ENCODE assay signal across 19 cellular contexts in the genomic region with DNA sequence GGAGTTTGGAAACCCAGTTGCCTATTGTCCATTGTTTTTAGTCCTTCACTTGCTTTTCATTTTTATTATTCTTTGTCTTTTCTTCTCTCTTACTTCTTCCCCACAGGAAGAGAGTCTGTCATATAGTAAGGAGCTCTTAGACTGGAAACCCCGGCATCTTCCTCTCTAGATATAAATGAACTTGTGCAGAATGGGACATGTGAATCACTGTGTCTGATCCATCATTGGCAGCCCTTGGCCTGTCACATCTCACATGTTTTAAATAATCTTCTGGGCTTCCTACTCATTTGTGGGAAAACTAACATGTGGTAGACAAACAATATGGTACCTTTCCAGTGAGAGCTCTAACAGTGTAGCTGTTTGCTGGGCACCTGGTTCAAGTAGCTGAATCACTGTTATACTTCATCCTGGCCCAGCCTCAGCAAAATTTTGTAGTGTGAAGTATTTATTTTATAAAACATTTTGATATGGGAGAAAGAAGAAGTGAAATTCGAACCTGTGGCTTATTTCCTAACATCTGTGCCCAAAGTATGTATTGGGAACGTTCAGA.
A peak's percentile ranks its signal among the peaks of the same experiment; 100 is the strongest.
DNase-seq lines count a peak whose midpoint lies in the region; ATAC-seq and TF ChIP-seq lines count a peak whose summit lies in the region.
"Had no signal": no experiment of that assay in that cellular context is flagged by ENCODE, and none has a peak within 500 bp of the region (broad histone marks: within the 10 kb centered on the region; RNA-seq: fewer than 3 reads in every experiment).

No MANE protein-coding gene starts in this region.

- no peak overlapping the region for H3K56ac ChIP-seq in H9 (ENCODE audit: insufficient read length, low read depth, low read length)

- no peaks in the 10 kb centered on the region for H3K27me3 ChIP-seq in H9 (ENCODE audit: insufficient read depth, low read length)
- H3K27me3 ChIP-seq: cardiac muscle cell, thyroid gland had no signal

- H3K79me1 ChIP-seq in H9 (ENCODE audit: insufficient read depth, low read depth, low read length, poor library complexity, severe bottlenecking): no peaks in the 10 kb centered on the region

- no peak overlapping the region for H4K5ac ChIP-seq in H9 (ENCODE audit: insufficient read length, low read depth, low read length)

- H3K23ac ChIP-seq in H9 (ENCODE audit: insufficient read length, low read depth, low read length): no peak overlapping the region

- ATAC-seq in left lobe of liver: no peak
- ATAC-seq: CD8-positive, alpha-beta T cell; HepG2; PC-3; T-cell had no signal

- no peak overlapping the region for H4K91ac ChIP-seq in H9 (ENCODE audit: insufficient read length, low read depth, low read length)

- no peak overlapping the region for H2BK12ac ChIP-seq in H9 (ENCODE audit: insufficient read length, low read depth, low read length)

- H3K4me1 ChIP-seq in H9 (ENCODE audit: insufficient read depth, low read length): no peaks in the 10 kb centered on the region; the same call in 1 of the 2 replicates

- no peaks in the 10 kb centered on the region for H3K23me2 ChIP-seq in H9 (ENCODE audit: insufficient read length, low read depth, low read length, poor library complexity, severe bottlenecking)

- DNase-seq in COLO829 (ENCODE audit: low spot score) (peak; percentile 12), H9 (no peak), amniotic epithelial cell (ENCODE audit: low read depth) (peak; percentile 25), lung microvascular endothelial cell (ENCODE audit: low read depth in 2 of 2) (peak; percentile 6 to 76), NCI-H1092 treated with DMSO at 0.1 percent for 48 hours (lab: John Stamatoyannopoulos, UW) (no peak), left lobe of liver (ENCODE audit: low spot score) (no peak), H4 (ENCODE audit: low spot score) (no peak)
- DNase-seq: CD8-positive, alpha-beta T cell; erythroblast; HFFc6; NCI-H1436 treated with DMSO at 0.1 percent for 48 hours; PC-3; SHP77 treated with DMSO at 0.1 percent for 48 hours; T-cell; thyroid gland had no signal

- peak overlapping the region; percentile 30 for H3T11ph ChIP-seq in H9 (ENCODE audit: low read length)

- H3K9me3 ChIP-seq in H9 (ENCODE audit: control insufficient read depth, low read depth, low read length): no peaks in the 10 kb centered on the region
- H3K9me3 ChIP-seq: thyroid gland had no signal

- no peaks in the 10 kb centered on the region for H4K20me1 ChIP-seq in H9 (ENCODE audit: control insufficient read depth, insufficient read depth, insufficient read length)

- peaks cover 38 to 43% of the 10 kb centered on the region in 2 experiments for H3K4me1 Mint-ChIP-seq in H9

- H3K9ac ChIP-seq in H9 (ENCODE audit: extremely low read depth, insufficient read length, low read length): no peak overlapping the region

- no peak overlapping the region for H2AK5ac ChIP-seq in H9 (ENCODE audit: insufficient read length, low read length)

- H3K27ac ChIP-seq in H9 (ENCODE audit: insufficient read length, low read depth, low read length): no peak overlapping the region
- H3K27ac ChIP-seq: cardiac muscle cell, thyroid gland had no signal

- no peak overlapping the region for H3K4me3 Mint-ChIP-seq in H9
- H3K4me3 Mint-ChIP-seq: CD8-positive, alpha-beta T cell; HFFc6; stimulated activated memory B cell treated with anti-CD40 and anti-IgM and Interleukin-4, amounts not matched to agents 10 μg/mL and 1 μg/mL and 100 μg/mL, for 72 hours; T-cell had no signal

- peak overlapping the region in 2 of 3 experiments; percentile 3 to 50; a peak in 2 of 7 replicates for H3K27ac Mint-ChIP-seq in H9
- H3K27ac Mint-ChIP-seq: CD8-positive, alpha-beta T cell; HFFc6; progenitor cell of endocrine pancreas; stimulated activated memory B cell treated with anti-CD40 and anti-IgM and Interleukin-4, amounts not matched to agents 10 μg/mL and 1 μg/mL and 100 μg/mL, for 72 hours had no signal

- no peak for TF ChIP-seq CTCF in H9 (conservative IDR thresholded peaks at IDR 0.05)

- no peak overlapping the region for H2BK5ac ChIP-seq in H9 (ENCODE audit: insufficient read length, low read length)

- H3K36me3 Mint-ChIP-seq in H9 (ENCODE audit: insufficient read depth in 1 of 3, low read depth in 3 of 3): peaks cover 10 to 12% (median 11%) of the 10 kb centered on the region in 3 experiments

- H3K4me2 ChIP-seq in H9 (ENCODE audit: insufficient read depth, insufficient read length, low read length): no peak overlapping the region

- H4K8ac ChIP-seq in H9 (replicated peaks; ENCODE audit: insufficient read length, low read depth, low read length): no peak overlapping the region

- no peak overlapping the region for H2AFZ ChIP-seq in H9 (ENCODE audit: low read length)

- no peak overlapping the region for H3K14ac ChIP-seq in H9 (ENCODE audit: insufficient read depth, low read length)

- H3K18ac ChIP-seq in H9 (ENCODE audit: insufficient read length, low read depth, low read length): no peak overlapping the region

- no CpG with 5 or more reads among the region's 3 CpGs for WGBS in H9 (ENCODE audit: extremely low coverage, insufficient read length, low lambda C conversion rate)

- H2BK15ac ChIP-seq in H9 (ENCODE audit: low read depth, low read length): no peak overlapping the region

- H2BK120ac ChIP-seq in H9 (ENCODE audit: low read depth, low read length, poor library complexity, severe bottlenecking): no peak overlapping the region

- H2BK20ac ChIP-seq in H9 (ENCODE audit: low read depth, low read length, poor library complexity, severe bottlenecking): no peak overlapping the region

- H3K9me3 Mint-ChIP-seq in H9: no peaks in the 10 kb centered on the region
- H3K9me3 Mint-ChIP-seq: CD8-positive, alpha-beta T cell; HFFc6; stimulated activated memory B cell treated with anti-CD40 and anti-IgM and Interleukin-4, amounts not matched to agents 10 μg/mL and 1 μg/mL and 100 μg/mL, for 72 hours; T-cell had no signal

- no peaks in the 10 kb centered on the region for H3K27me3 Mint-ChIP-seq in H9 (ENCODE audit: low read depth)
- H3K27me3 Mint-ChIP-seq: progenitor cell of endocrine pancreas; stimulated activated memory B cell treated with anti-CD40 and anti-IgM and Interleukin-4, amounts not matched to agents 10 μg/mL and 1 μg/mL and 100 μg/mL, for 72 hours; T-cell had no signal

- H3K4ac ChIP-seq in H9 (ENCODE audit: low read depth, low read length): no peak overlapping the region

- peaks cover 16% of the 10 kb centered on the region; the same call in 1 of the 2 replicates for H3K79me2 ChIP-seq in H9 (ENCODE audit: insufficient read depth, low read length)

Comparison
In these comparisons a context has a peak if more than half of its experiments do, and no peak if none do; other contexts are left out.
1. DNase-seq: peak in COLO829 (single experiment), amniotic epithelial cell (single experiment) and lung microvascular endothelial cell (2 of 2); none in H9 (single experiment), NCI-H1092 treated with DMSO at 0.1 percent for 48 hours (single experiment), left lobe of liver (single experiment) and H4 (single experiment).